Comparison of ENCODE assay signal across 8 cellular contexts in the genomic region with DNA sequence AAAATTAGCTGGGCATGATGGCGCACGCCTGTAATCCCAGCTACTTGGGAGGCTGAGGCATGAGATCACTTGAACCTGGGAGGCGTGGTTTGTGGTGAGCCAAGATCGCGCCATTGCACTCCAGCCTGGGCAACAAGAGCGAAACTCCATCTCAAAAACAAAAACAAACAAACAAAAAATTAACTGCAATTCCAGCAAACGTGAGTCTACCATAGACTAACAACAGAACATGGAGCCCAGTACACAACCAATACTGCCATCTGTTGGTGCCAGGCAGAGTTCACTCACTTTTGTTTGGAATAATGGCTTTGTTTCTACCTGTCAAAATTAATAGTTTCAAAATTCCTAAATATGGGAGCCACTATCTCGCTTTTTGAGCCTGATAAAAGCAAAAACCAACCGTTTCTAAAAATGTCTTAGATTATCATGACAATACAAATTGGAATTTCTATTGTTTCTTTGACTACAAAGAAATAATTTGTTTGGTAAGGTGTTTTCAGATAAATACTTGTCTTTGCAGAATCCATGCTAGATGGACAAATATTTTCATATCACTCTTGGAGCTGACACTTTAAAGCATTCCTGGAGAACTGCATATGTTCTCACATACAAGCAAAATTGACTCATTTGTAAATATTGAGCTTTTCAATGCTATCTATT. TPM values are rescaled to one million over a fixed set of nuclear protein-coding genes. Genes with fewer than 3 reads are reported as not detected.
A peak's percentile ranks its signal among the peaks of the same experiment; 100 is the strongest.
DNase-seq lines count a peak whose midpoint lies in the region; ATAC-seq and TF ChIP-seq lines count a peak whose summit lies in the region.

No MANE protein-coding gene starts in this region.

- BruUV-seq in OCI-LY7 (replicated peaks; lab: Mats Ljungman, UMichigan): no TSS peak

- H3K14ac ChIP-seq in neuronal stem cell (ENCODE audit: low read length): no peak overlapping the region

- no peak for ATAC-seq in CD8-positive, alpha-beta T cell
- ATAC-seq in GM23338 (no peak; the same call in 2 of the 3 replicates), HG03045 (IDR thresholded peaks at IDR 0.05; ENCODE audit: unreplicated experiment) (no peak)

- no peaks in the 10 kb centered on the region for H3K36me3 ChIP-seq in CD8-positive, alpha-beta T cell (ENCODE audit: insufficient read depth, low read length)
- peaks cover 5% of the 10 kb centered on the region; the same call in 1 of the 2 replicates for H3K36me3 ChIP-seq in GM23338 (ENCODE audit: insufficient read depth)
- H3K36me3 ChIP-seq in OCI-LY7 (ENCODE audit: insufficient read depth, low read length): no peaks in the 10 kb centered on the region
- H3K36me3 ChIP-seq in H7 (replicated peaks; ENCODE audit: control insufficient read depth, insufficient read depth, low read length): peaks cover 3% of the 10 kb centered on the region; the same call in 1 of the 2 replicates
- H3K36me3 ChIP-seq in neuronal stem cell (replicated peaks in 1 of 2; ENCODE audit: control insufficient read depth in 2 of 2, insufficient read depth in 2 of 2, low read length in 2 of 2): no peaks in the 10 kb centered on the region

- no peak overlapping the region for H3K23ac ChIP-seq in neuronal stem cell (ENCODE audit: low read depth, low read length, poor library complexity)

- no peak overlapping the region for H2BK5ac ChIP-seq in neuronal stem cell (ENCODE audit: low read length)

- no peak overlapping the region for H3K18ac ChIP-seq in neuronal stem cell (ENCODE audit: low read length)

- H3K4me1 ChIP-seq in CD8-positive, alpha-beta T cell (ENCODE audit: insufficient read depth, low read length): no peaks in the 10 kb centered on the region
- H3K4me1 ChIP-seq in GM23338 (ENCODE audit: insufficient read depth): peaks cover 59% of the 10 kb centered on the region
- H3K4me1 ChIP-seq in OCI-LY7 (ENCODE audit: insufficient read depth, low read length, poor library complexity, severe bottlenecking): no peaks in the 10 kb centered on the region
- H3K4me1 ChIP-seq in neuronal stem cell (ENCODE audit: control insufficient read depth in 2 of 2, insufficient read depth in 1 of 2, low read depth in 1 of 2, low read length in 2 of 2): peaks cover 0 to 2% of the 10 kb centered on the region in 2 donors

- H3K9me3 ChIP-seq in CD8-positive, alpha-beta T cell (ENCODE audit: low read length): no peaks in the 10 kb centered on the region
- H3K9me3 ChIP-seq in OCI-LY7 (ENCODE audit: low read length): no peaks in the 10 kb centered on the region
- H3K9me3 ChIP-seq in neuronal stem cell (replicated peaks in 1 of 2; ENCODE audit: control insufficient read depth in 2 of 2, insufficient read depth in 1 of 2, low read depth in 1 of 2, low read length in 2 of 2): no peaks in the 10 kb centered on the region

- H3K9me2 ChIP-seq in GM23338 (ENCODE audit: insufficient read depth) (no peaks in the 10 kb centered on the region), OCI-LY7 (ENCODE audit: insufficient read depth, low read length) (no peaks in the 10 kb centered on the region)

- POLR2A ChIA-PET in CD8-positive, alpha-beta T cell (lab: Charles Lee): no interaction called here
- POLR2A ChIA-PET in OCI-LY7 (lab: Charles Lee): no interaction called here

- 0 out of 2 replicates have a peak, but pooled peaks cover 5% of the 10 kb centered on the region for H3F3A ChIP-seq in GM23338 (replicated peaks; ENCODE audit: low read depth)

- H2AFZ ChIP-seq in GM23338 (no peak overlapping the region), OCI-LY7 (ENCODE audit: low read length) (no peak overlapping the region), neuronal stem cell (ENCODE audit: low read length) (no peak overlapping the region)

- H4K20me1 ChIP-seq in GM23338 (replicated peaks; ENCODE audit: insufficient read depth) (peaks cover 44% of the 10 kb centered on the region), OCI-LY7 (ENCODE audit: insufficient read depth, low read length) (no peaks in the 10 kb centered on the region)

- no peak overlapping the region for H3K4me3 ChIP-seq in CD8-positive, alpha-beta T cell (ENCODE audit: low read depth, low read length)
- no peak overlapping the region for H3K4me3 ChIP-seq in GM23338
- no peak overlapping the region for H3K4me3 ChIP-seq in OCI-LY7 (ENCODE audit: low read depth, low read length, poor library complexity, severe bottlenecking)
- H3K4me3 ChIP-seq in H7 (ENCODE audit: insufficient read depth, low read depth, low read length): no peak overlapping the region
- no peak overlapping the region for H3K4me3 ChIP-seq in neuronal stem cell (ENCODE audit: low read length in 2 of 2)

- H2BK15ac ChIP-seq in neuronal stem cell (ENCODE audit: low read length): no peak overlapping the region

- H3K4ac ChIP-seq in neuronal stem cell (ENCODE audit: low read length): no peak overlapping the region

- peaks cover 2% of the 10 kb centered on the region for H3K27me3 Mint-ChIP-seq in CD8-positive, alpha-beta T cell (ENCODE audit: low read depth)
- H3K27me3 Mint-ChIP-seq in GM23338 (ENCODE audit: insufficient read depth, low read depth, poor library complexity) (peaks cover 3% of the 10 kb centered on the region), neural crest cell (ENCODE audit: low read depth) (no peaks in the 10 kb centered on the region)

- peak; percentile 53 for TF ChIP-seq CTCF in CD8-positive, alpha-beta T cell (IDR thresholded peaks at IDR 0.05)
- TF ChIP-seq CTCF in GM23338 (conservative IDR thresholded peaks at IDR 0.05; ENCODE audit: low read depth in 2 of 2) (peak; percentile 69 to 73), OCI-LY7 (conservative IDR thresholded peaks at IDR 0.05; ENCODE audit: low read length) (peak; percentile 80), neural crest cell (conservative IDR thresholded peaks at IDR 0.05) (peak; percentile 65)

- no peaks in the 10 kb centered on the region for H3K79me1 ChIP-seq in neuronal stem cell (ENCODE audit: low read depth, low read length)

- no peaks in the 10 kb centered on the region for H3K4me1 Mint-ChIP-seq in CD8-positive, alpha-beta T cell (ENCODE audit: low read depth)
- H3K4me1 Mint-ChIP-seq in GM23338 (peaks cover 48% of the 10 kb centered on the region), neural crest cell (peaks cover 2% of the 10 kb centered on the region)

- no peaks in the 10 kb centered on the region for H3K27me3 ChIP-seq in CD8-positive, alpha-beta T cell (ENCODE audit: insufficient read depth, low read length)
- H3K27me3 ChIP-seq in GM23338 (ENCODE audit: insufficient read depth): no peaks in the 10 kb centered on the region
- H3K27me3 ChIP-seq in H7 (ENCODE audit: control insufficient read depth, insufficient read depth, low read length): no peaks in the 10 kb centered on the region
- H3K27me3 ChIP-seq in neuronal stem cell (ENCODE audit: control insufficient read depth in 3 of 3, insufficient read depth in 3 of 3, low read depth in 1 of 3, low read length in 3 of 3): peaks cover 0 to 3% (median 0%) of the 10 kb centered on the region in 3 experiments

- no peaks in the 10 kb centered on the region for H3K9me3 Mint-ChIP-seq in CD8-positive, alpha-beta T cell
- no peaks in the 10 kb centered on the region; the same call in 2 of the 3 replicates for H3K9me3 Mint-ChIP-seq in GM23338
- no peaks in the 10 kb centered on the region for H3K9me3 Mint-ChIP-seq in neural crest cell

- H3K36me3 Mint-ChIP-seq in CD8-positive, alpha-beta T cell: no peaks in the 10 kb centered on the region
- H3K36me3 Mint-ChIP-seq in GM23338 (ENCODE audit: low read depth): peaks cover 25% of the 10 kb centered on the region
- H3K36me3 Mint-ChIP-seq in neural crest cell (ENCODE audit: low read depth): no peaks in the 10 kb centered on the region

- no peak overlapping the region for H4K91ac ChIP-seq in neuronal stem cell (ENCODE audit: low read depth, low read length, poor library complexity)

- no peak overlapping the region for H2BK120ac ChIP-seq in neuronal stem cell (ENCODE audit: low read depth, low read length)

- no peak overlapping the region for H2BK12ac ChIP-seq in neuronal stem cell (ENCODE audit: low read length)

- no peak overlapping the region for H3K9ac ChIP-seq in neuronal stem cell (ENCODE audit: low read depth, low read length, poor library complexity)

- H4K8ac ChIP-seq in neuronal stem cell (ENCODE audit: low read depth, low read length): no peak overlapping the region

- no peak overlapping the region for H3K27ac Mint-ChIP-seq in CD8-positive, alpha-beta T cell
- no peak overlapping the region for H3K27ac Mint-ChIP-seq in GM23338
- H3K27ac Mint-ChIP-seq in neural crest cell (ENCODE audit: unreplicated experiment): no peak overlapping the region

- H2AK5ac ChIP-seq in neuronal stem cell (ENCODE audit: low read depth, low read length): no peak overlapping the region

- no peak overlapping the region for H3K27ac ChIP-seq in CD8-positive, alpha-beta T cell (ENCODE audit: low read depth, low read length)
- no peak overlapping the region for H3K27ac ChIP-seq in GM23338 (ENCODE audit: low read depth)
- H3K27ac ChIP-seq in OCI-LY7 (ENCODE audit: low read depth, low read length, poor library complexity, severe bottlenecking): no peak overlapping the region
- no peak overlapping the region for H3K27ac ChIP-seq in neuronal stem cell (replicated peaks; ENCODE audit: low read length)

- CTCF ChIA-PET in CD8-positive, alpha-beta T cell (lab: Charles Lee): interaction anchor here (0.6 to 1.7 kb wide), 5 partner anchors 13 to 118 kb away, joined by 3 to 4 read pairs (median 3); no protein-coding TSS in a partner anchor
- CTCF ChIA-PET in OCI-LY7 (lab: Charles Lee; ENCODE audit: unreplicated experiment): interaction anchor here (0.6 kb wide), 1 partner anchor 55 kb away, joined by 3 read pairs; no protein-coding TSS in a partner anchor

- intact Hi-C loops in CD8-positive, alpha-beta T cell (cut with DNase I, micrococcal nuclease): loop anchor here in 1 of 2 experiments (1.0 kb wide), 1 partner anchor 89 kb away; no protein-coding TSS in a partner anchor
- intact Hi-C loops in OCI-LY7 (cut with micrococcal nuclease; ENCODE audit: unreplicated experiment): loop anchor here (5.0 kb wide), 1 partner anchor 88 kb away; no protein-coding TSS in a partner anchor

- no peak for DNase-seq in CD8-positive, alpha-beta T cell
- DNase-seq in GM23338 (ENCODE audit: low spot score): peak; percentile 47
- DNase-seq in OCI-LY7 (ENCODE audit: low spot score): peak; percentile 33
- DNase-seq in dermis blood vessel endothelial cell: peak; percentile 77
- peak; percentile 3 for DNase-seq in neural crest cell (ENCODE audit: low read depth, low spot score)
- DNase-seq in H7: no peak
- DNase-seq in neuronal stem cell (ENCODE audit: low spot score): no peak

- peaks cover 98% of the 10 kb centered on the region for H3K79me2 ChIP-seq in GM23338 (replicated peaks; ENCODE audit: insufficient read depth)
- no peaks in the 10 kb centered on the region for H3K79me2 ChIP-seq in OCI-LY7 (ENCODE audit: insufficient read depth, low read depth, low read length)

- WGBS in neuronal stem cell (ENCODE audit: extremely low coverage in 2 of 2, insufficient read length in 2 of 2, insufficient replicate concordance in 1 of 2), 2 donors: no CpG with 5 or more reads among the region's 9 CpGs

- no peak overlapping the region for H3K4me2 ChIP-seq in GM23338
- H3K4me2 ChIP-seq in OCI-LY7 (ENCODE audit: low read length): no peak overlapping the region
- no peak overlapping the region for H3K4me2 ChIP-seq in neuronal stem cell (ENCODE audit: insufficient read depth, low read length, poor library complexity, severe bottlenecking)

- no peak overlapping the region for H3K4me3 Mint-ChIP-seq in CD8-positive, alpha-beta T cell
- H3K4me3 Mint-ChIP-seq in GM23338 (no peak overlapping the region), neural crest cell (no peak overlapping the region)

RNA-seq across cellular contexts. Expression of a gene that starts 45.0 kb away (rescaled TPM):
- under 1 TPM in 1 of 2 experiments, not detected in 1; 0.14 TPM for total RNA-seq in CD8-positive, alpha-beta T cell
- 226 and 248 TPM in 2 replicates for total RNA-seq in GM23338 (2014; rRNA removed; shearing (Covaris generic))
- 60.0 and 62.9 TPM in 2 replicates for polyA plus RNA-seq in GM23338 (2016; fragmentation: Nextera tagmentation; extraction: Ambion mirVana)
- total RNA-seq in OCI-LY7 (2014; rRNA removed; shearing (Covaris generic)): 0.57 TPM in 1 of 2 replicates, not detected in the other
- total RNA-seq in OCI-LY7 (2022) (not detected in 2 replicates), dermis blood vessel endothelial cell (12.6 and 14.0 TPM in 2 replicates), neural crest cell (3.7 and 4.2 TPM in 2 replicates)
- total RNA-seq in H7 (2014; rRNA removed; shearing (Covaris generic)): 30.1 and 43.6 TPM in 2 replicates
- 10.5 TPM for polyA plus RNA-seq in neuronal stem cell (2013, experiment 1 of 2)
- 10.3 TPM for polyA plus RNA-seq in neuronal stem cell (2013, experiment 2 of 2)

RNA-seq across cellular contexts. Expression of a gene that starts 58.9 kb away (rescaled TPM):
- 1 to 10 TPM; 7.8 to 9.9 TPM for total RNA-seq in CD8-positive, alpha-beta T cell
- 149 and 164 TPM in 2 replicates for total RNA-seq in GM23338 (2014; rRNA removed; shearing (Covaris generic))
- polyA plus RNA-seq in GM23338 (2016; fragmentation: Nextera tagmentation; extraction: Ambion mirVana): 456 and 490 TPM in 2 replicates
- 6.1 and 10.5 TPM in 2 replicates for total RNA-seq in OCI-LY7 (2014; rRNA removed; shearing (Covaris generic))
- 10.7 and 14.1 TPM in 2 replicates for total RNA-seq in OCI-LY7 (2022)
- total RNA-seq in dermis blood vessel endothelial cell: 49.9 and 56.8 TPM in 2 replicates
- total RNA-seq in neural crest cell: 52.1 and 53.0 TPM in 2 replicates
- total RNA-seq in H7 (2014; rRNA removed; shearing (Covaris generic)): 44.1 and 74.6 TPM in 2 replicates
- 54.5 TPM for polyA plus RNA-seq in neuronal stem cell (2013, experiment 1 of 2)
- 58.6 TPM for polyA plus RNA-seq in neuronal stem cell (2013, experiment 2 of 2)

Comparison
In these comparisons a context has a peak if more than half of its experiments do, and no peak if none do; other contexts are left out.
1. DNase-seq: peak in GM23338 (single experiment), OCI-LY7 (single experiment), dermis blood vessel endothelial cell (single experiment) and neural crest cell (single experiment); none in CD8-positive, alpha-beta T cell (0 of 7), H7 (single experiment) and neuronal stem cell (single experiment).
2. Peak in every context shown above with its lines, with median percentiles within 50 percentile points of each other: CTCF ChIP-seq.